Comparison of ENCODE assay signal across 8 cellular contexts in the genomic region with DNA sequence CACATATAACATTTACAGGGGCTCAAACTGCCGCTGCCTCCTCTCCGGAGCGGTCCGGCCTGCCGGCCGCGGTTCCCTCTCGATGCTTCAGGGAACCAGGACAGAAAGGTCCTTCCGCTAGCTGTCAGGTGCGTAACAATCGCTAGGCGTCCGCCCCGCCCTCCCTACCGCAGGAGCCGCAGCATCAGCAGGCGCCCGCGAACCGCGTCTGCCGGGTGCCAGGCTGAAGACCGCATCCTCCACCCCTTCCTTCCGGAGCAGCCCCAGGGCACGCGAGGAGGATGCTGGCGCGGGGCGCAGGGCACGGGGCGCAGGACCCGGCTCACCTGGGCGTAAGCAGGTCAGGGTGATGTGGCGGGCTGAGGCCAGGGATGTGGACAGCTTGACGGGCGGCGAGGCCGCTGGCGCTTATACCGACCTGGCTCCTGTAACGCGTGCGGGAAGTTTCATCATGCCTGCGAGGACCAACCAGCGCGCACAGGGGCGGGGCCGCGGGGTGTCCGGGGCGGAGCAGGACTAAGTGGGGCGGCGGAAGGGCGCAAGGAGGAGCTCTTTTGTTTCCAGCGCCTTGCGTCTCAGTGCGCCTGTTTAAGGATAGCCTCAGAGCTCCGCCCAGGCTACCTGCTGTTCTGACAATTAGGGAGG. TPM values are rescaled to one million over a fixed set of nuclear protein-coding genes. Genes with fewer than 3 reads are reported as not detected.
DNase-seq lines count a peak whose midpoint lies in the region; ATAC-seq and TF ChIP-seq lines count a peak whose summit lies in the region.

A gene with protein sequence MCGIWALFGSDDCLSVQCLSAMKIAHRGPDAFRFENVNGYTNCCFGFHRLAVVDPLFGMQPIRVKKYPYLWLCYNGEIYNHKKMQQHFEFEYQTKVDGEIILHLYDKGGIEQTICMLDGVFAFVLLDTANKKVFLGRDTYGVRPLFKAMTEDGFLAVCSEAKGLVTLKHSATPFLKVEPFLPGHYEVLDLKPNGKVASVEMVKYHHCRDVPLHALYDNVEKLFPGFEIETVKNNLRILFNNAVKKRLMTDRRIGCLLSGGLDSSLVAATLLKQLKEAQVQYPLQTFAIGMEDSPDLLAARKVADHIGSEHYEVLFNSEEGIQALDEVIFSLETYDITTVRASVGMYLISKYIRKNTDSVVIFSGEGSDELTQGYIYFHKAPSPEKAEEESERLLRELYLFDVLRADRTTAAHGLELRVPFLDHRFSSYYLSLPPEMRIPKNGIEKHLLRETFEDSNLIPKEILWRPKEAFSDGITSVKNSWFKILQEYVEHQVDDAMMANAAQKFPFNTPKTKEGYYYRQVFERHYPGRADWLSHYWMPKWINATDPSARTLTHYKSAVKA (minus strand): TSS at position 384 of the 645 bp plus-strand sequence. CDS start 3,252 bp downstream, outside the sequence.

- H3K27me3 Mint-ChIP-seq in activated CD4-positive, alpha-beta T cell treated with anti-CD3 and anti-CD28 coated beads for 36 hours: no peaks in the 10 kb centered on the region
- no peaks in the 10 kb centered on the region for H3K27me3 Mint-ChIP-seq in chondrocyte (ENCODE audit: low read depth)

- POLR2A ChIA-PET in activated CD4-positive, alpha-beta T cell treated with anti-CD3 and anti-CD28 coated beads for 36 hours (lab: Charles Lee): interaction anchor here (0.5 to 1.5 kb wide), 5 partner anchors 16 to 755 kb away, joined by 3 to 5 read pairs (median 3); a partner anchor contains a TSS

- peak; percentile 87 for TF ChIP-seq POLR2A in GM19099 (IDR thresholded peaks at IDR 0.05; ENCODE audit: extremely low read depth, insufficient read length, low read depth)

- no peaks in the 10 kb centered on the region for H3K9me3 Mint-ChIP-seq in activated CD4-positive, alpha-beta T cell treated with anti-CD3 and anti-CD28 coated beads for 36 hours (ENCODE audit: low read depth)
- H3K9me3 Mint-ChIP-seq in chondrocyte (ENCODE audit: low read depth): no peaks in the 10 kb centered on the region

- peak within 1 kb of the TSS; percentile 92 for H3K4me3 Mint-ChIP-seq in activated CD4-positive, alpha-beta T cell treated with anti-CD3 and anti-CD28 coated beads for 36 hours
- peak within 1 kb of the TSS; percentile 89 for H3K4me3 Mint-ChIP-seq in chondrocyte (ENCODE audit: unreplicated experiment)

- peak within 1 kb of the TSS; percentile 82 for H3K27ac Mint-ChIP-seq in activated CD4-positive, alpha-beta T cell treated with anti-CD3 and anti-CD28 coated beads for 36 hours
- peak within 1 kb of the TSS; percentile 90 for H3K27ac Mint-ChIP-seq in chondrocyte (ENCODE audit: unreplicated experiment)

- intact Hi-C loops in activated CD4-positive, alpha-beta T cell treated with anti-CD3 and anti-CD28 coated beads for 36 hours (cut with DNase I, micrococcal nuclease): loop anchor here (1.0 to 10.0 kb wide), 12 partner anchors 55 to 1551 kb away; a partner anchor contains a TSS

- DNase-seq in AG20443 (ENCODE audit: low spot score): peak; percentile 96
- peak; percentile 79 for DNase-seq in NCI-H510A (lab: John Stamatoyannopoulos, UW)
- DNase-seq in activated CD4-positive, alpha-beta T cell treated with anti-CD3 and anti-CD28 coated beads for 36 hours: peak; percentile 96
- peak; percentile 97 for DNase-seq in chondrocyte (ENCODE audit: low spot score)
- peak; percentile 78 for DNase-seq in kidney glomerular epithelial cell (lab: John Stamatoyannopoulos, UW)
- peak; percentile 88 for DNase-seq in stimulated activated CD4-positive, alpha-beta T cell treated with anti-CD3 and anti-CD28 coated beads, Interleukin-15, amount 100 ng/mL, for 48 hours (ENCODE audit: low read depth in 2 of 2)

- peak; percentile 99 for ATAC-seq in HG03378 (IDR thresholded peaks at IDR 0.05; ENCODE audit: unreplicated experiment)
- ATAC-seq in activated CD4-positive, alpha-beta T cell treated with anti-CD3 and anti-CD28 coated beads for 36 hours: peak; percentile 96

- TF ChIP-seq CTCF in chondrocyte (IDR thresholded peaks at IDR 0.05): no peak

- peaks cover 20% of the 10 kb centered on the region for H3K4me1 Mint-ChIP-seq in activated CD4-positive, alpha-beta T cell treated with anti-CD3 and anti-CD28 coated beads for 36 hours
- peaks cover 31% of the 10 kb centered on the region for H3K4me1 Mint-ChIP-seq in chondrocyte (ENCODE audit: low read depth)

- CTCF ChIA-PET in activated CD4-positive, alpha-beta T cell treated with anti-CD3 and anti-CD28 coated beads for 36 hours (lab: Charles Lee): interaction anchor here (0.7 to 1.2 kb wide), 3 partner anchors 27 to 141 kb away, joined by 3 to 7 read pairs (median 3); no protein-coding TSS in a partner anchor

- H3K36me3 Mint-ChIP-seq in activated CD4-positive, alpha-beta T cell treated with anti-CD3 and anti-CD28 coated beads for 36 hours (ENCODE audit: low read depth): peaks cover 24% of the 10 kb centered on the region
- H3K36me3 Mint-ChIP-seq in chondrocyte (ENCODE audit: low read depth): peaks cover 9% of the 10 kb centered on the region

RNA-seq across cellular contexts. Expression of the gene that starts here (rescaled TPM):
- 100 to 1,000 TPM; 228 to 247 TPM for total RNA-seq in activated CD4-positive, alpha-beta T cell treated with anti-CD3 and anti-CD28 coated beads for 36 hours
- total RNA-seq in chondrocyte: 28.4 to 238 TPM (median 216 TPM) in 3 replicates

Comparison
In these comparisons a context has a peak if more than half of its experiments do, and no peak if none do; other contexts are left out.
1. Peak in every context shown above with its lines: DNase-seq and ATAC-seq.